Comparison of ENCODE assay signal across 17 cellular contexts in genomic region chr1:182338806-182339370, GRCh38.
"Had no signal": no experiment of that assay in that cellular context is flagged by ENCODE, and none has a peak within 500 bp of the region (broad histone marks: within the 10 kb centered on the region; RNA-seq: fewer than 3 reads in every experiment).

No MANE protein-coding gene starts in this region.

- H3K27me3 ChIP-seq: cardiac muscle cell, colonic mucosa, pancreas, thyroid gland had no signal

- H3K4me3 ChIP-seq: cardiac muscle cell, colonic mucosa, heart right ventricle, mucosa of descending colon, pancreas, thyroid gland had no signal

- H3K9me3 Mint-ChIP-seq: activated T-helper 2 cell treated with anti-CD3 and anti-CD28 coated beads, Interferon-gamma antibody, Interleukin-2, Interleukin-4, amounts not matched to agents 10 μg/mL and 5 μg/mL and 100 μg/mL, durations not matched to agents 14 hours and 24 hours and 36 hours; naive thymus-derived CD8-positive, alpha-beta T cell had no signal

- H3K36me3 ChIP-seq: cardiac muscle cell, colonic mucosa, heart right ventricle, pancreas, thyroid gland had no signal

- H3K27ac Mint-ChIP-seq: activated T-helper 2 cell treated with anti-CD3 and anti-CD28 coated beads, Interferon-gamma antibody, Interleukin-2, Interleukin-4, amounts not matched to agents 10 μg/mL and 5 μg/mL and 100 μg/mL, durations not matched to agents 14 hours and 24 hours and 36 hours; naive thymus-derived CD8-positive, alpha-beta T cell had no signal

- H3K36me3 Mint-ChIP-seq: naive thymus-derived CD8-positive, alpha-beta T cell had no signal

- H3K27ac ChIP-seq: cardiac muscle cell, colonic mucosa, foreskin keratinocyte, heart right ventricle, pancreas had no signal

- DNase-seq: activated CD4-positive, alpha-beta T cell treated with anti-CD3 and anti-CD28 coated beads, Interleukin-2, amount 50 U/mL, for 4 hours; activated CD4-positive, CD25-positive, alpha-beta regulatory T cell treated with anti-CD3 and anti-CD28 coated beads, Interleukin-2, amount 50 U/mL, for 72 hours; activated naive CD4-positive, alpha-beta T cell treated with anti-CD3 and anti-CD28 coated beads, Interleukin-2, amount 50 U/mL, for 16 hours; activated T-cell treated with anti-CD3 and anti-CD28 coated beads, Interleukin-2, amount 50 U/mL, for 1 hour; colonic mucosa; foreskin keratinocyte; heart right ventricle; left cardiac atrium; mucosa of descending colon; naive thymus-derived CD8-positive, alpha-beta T cell; pancreas; stimulated activated CD4-positive, alpha-beta T cell treated with anti-CD3 and anti-CD28 coated beads, Interleukin-12 subunit alpha, Interleukin-12 subunit beta, amount 100 ng/mL, for 4 hours; stimulated activated CD4-positive, alpha-beta T cell treated with anti-CD3 and anti-CD28 coated beads, Interleukin-2, amount 100 ng/mL, for 24 hours; T-helper 2 cell; thyroid gland had no signal

- H3K4me3 Mint-ChIP-seq: naive thymus-derived CD8-positive, alpha-beta T cell had no signal

- H3K4me1 ChIP-seq: colonic mucosa, foreskin keratinocyte, pancreas had no signal
